Comparison of ENCODE assay signal across 9 cellular contexts in genomic region chrX:10636337-10636736, GRCh38. TPM values are rescaled to one million over a fixed set of nuclear protein-coding genes. Genes with fewer than 3 reads are reported as not detected.
DNase-seq lines count a peak whose midpoint lies in the region; ATAC-seq, FAIRE-seq and TF ChIP-seq lines count a peak whose summit lies in the region.
"Had no signal": no experiment of that assay in that cellular context is flagged by ENCODE, and none has a peak within 500 bp of the region (broad histone marks: within the 10 kb centered on the region; RNA-seq: fewer than 3 reads in every experiment).

No MANE protein-coding gene starts in this region.

- FAIRE-seq in RCC 7860 (lab: Jason Lieb, UNC), result peak; percentile 85
- FAIRE-seq: TTC549 had no signal

- POLR2A ChIA-PET in naive thymus-derived CD8-positive, alpha-beta T cell (lab: Charles Lee), result no interaction called here

- TF ChIP-seq POLR2A in GM18505 (IDR thresholded peaks at IDR 0.05; ENCODE audit: borderline replicate concordance, extremely low read depth, insufficient read depth, insufficient read length), result no peak

- no peak overlapping the region for H3K4me3 Mint-ChIP-seq in naive thymus-derived CD8-positive, alpha-beta T cell

- no peak overlapping the region for H3K27ac Mint-ChIP-seq in naive thymus-derived CD8-positive, alpha-beta T cell

- DNase-seq in NCI-H1092 treated with DMSO at 0.1 percent for 48 hours (lab: John Stamatoyannopoulos, UW) (peak; percentile 62), NCI-H1092 (lab: John Stamatoyannopoulos, UW) (no peak), RCC 7860 (ENCODE audit: low spot score) (peak; percentile 53), foreskin fibroblast (peak; percentile 49 to 82), retinal pigment epithelial cell (ENCODE audit: low read depth) (no peak)
- DNase-seq in naive thymus-derived CD8-positive, alpha-beta T cell, result no peak

- peak overlapping the region in 1 of 2 donors; percentile 15 for H3K4me3 ChIP-seq in foreskin fibroblast (ENCODE audit: low read depth in 1 of 2, low read length in 2 of 2)
- H3K4me3 ChIP-seq in retinal pigment epithelial cell (ENCODE audit: low read length), result no peak overlapping the region

- peaks cover 0 to 1% (median 0%) of the 10 kb centered on the region in 5 donors for H3K27me3 Mint-ChIP-seq in naive thymus-derived CD8-positive, alpha-beta T cell

- no peak for ATAC-seq in naive thymus-derived CD8-positive, alpha-beta T cell
- no peak for ATAC-seq in GM21528 (IDR thresholded peaks at IDR 0.05; ENCODE audit: low FRiP score, unreplicated experiment)
- ATAC-seq in GM18505 (IDR thresholded peaks at IDR 0.05; ENCODE audit: unreplicated experiment), result no peak

- H3K36me3 Mint-ChIP-seq in naive thymus-derived CD8-positive, alpha-beta T cell, result peaks cover 0 to 5% (median 0%) of the 10 kb centered on the region in 3 donors

- peak; percentile 63 for TF ChIP-seq CTCF in foreskin fibroblast (IDR thresholded peaks at IDR 0.05; ENCODE audit: low read depth, low read length)
- peak; percentile 70 for TF ChIP-seq CTCF in retinal pigment epithelial cell (conservative IDR thresholded peaks at IDR 0.05; ENCODE audit: low read depth, low read length)

- H3K4me1 Mint-ChIP-seq in naive thymus-derived CD8-positive, alpha-beta T cell, result no peaks in the 10 kb centered on the region

- H3K9me3 Mint-ChIP-seq in naive thymus-derived CD8-positive, alpha-beta T cell, result peaks cover 0 to 11% (median 4%) of the 10 kb centered on the region in 9 donors

RNA-seq across cellular contexts. Expression of gene MID1, which starts 16.0 kb away (rescaled TPM):
- total RNA-seq in naive thymus-derived CD8-positive, alpha-beta T cell, result under 1 TPM in 1 of 2 experiments, not detected in 1; 0.31 TPM
- polyA plus RNA-seq in naive thymus-derived CD8-positive, alpha-beta T cell, result not detected

Comparison
In these comparisons a context has a peak if more than half of its experiments do, and no peak if none do; other contexts are left out.
1. DNase-seq: peak in NCI-H1092 treated with DMSO at 0.1 percent for 48 hours (single experiment), RCC 7860 (single experiment) and foreskin fibroblast (2 of 2); none in NCI-H1092 (single experiment), retinal pigment epithelial cell (single experiment) and naive thymus-derived CD8-positive, alpha-beta T cell (0 of 10).